Comparison of ENCODE assay signal across 1 cellular context in the genomic region with DNA sequence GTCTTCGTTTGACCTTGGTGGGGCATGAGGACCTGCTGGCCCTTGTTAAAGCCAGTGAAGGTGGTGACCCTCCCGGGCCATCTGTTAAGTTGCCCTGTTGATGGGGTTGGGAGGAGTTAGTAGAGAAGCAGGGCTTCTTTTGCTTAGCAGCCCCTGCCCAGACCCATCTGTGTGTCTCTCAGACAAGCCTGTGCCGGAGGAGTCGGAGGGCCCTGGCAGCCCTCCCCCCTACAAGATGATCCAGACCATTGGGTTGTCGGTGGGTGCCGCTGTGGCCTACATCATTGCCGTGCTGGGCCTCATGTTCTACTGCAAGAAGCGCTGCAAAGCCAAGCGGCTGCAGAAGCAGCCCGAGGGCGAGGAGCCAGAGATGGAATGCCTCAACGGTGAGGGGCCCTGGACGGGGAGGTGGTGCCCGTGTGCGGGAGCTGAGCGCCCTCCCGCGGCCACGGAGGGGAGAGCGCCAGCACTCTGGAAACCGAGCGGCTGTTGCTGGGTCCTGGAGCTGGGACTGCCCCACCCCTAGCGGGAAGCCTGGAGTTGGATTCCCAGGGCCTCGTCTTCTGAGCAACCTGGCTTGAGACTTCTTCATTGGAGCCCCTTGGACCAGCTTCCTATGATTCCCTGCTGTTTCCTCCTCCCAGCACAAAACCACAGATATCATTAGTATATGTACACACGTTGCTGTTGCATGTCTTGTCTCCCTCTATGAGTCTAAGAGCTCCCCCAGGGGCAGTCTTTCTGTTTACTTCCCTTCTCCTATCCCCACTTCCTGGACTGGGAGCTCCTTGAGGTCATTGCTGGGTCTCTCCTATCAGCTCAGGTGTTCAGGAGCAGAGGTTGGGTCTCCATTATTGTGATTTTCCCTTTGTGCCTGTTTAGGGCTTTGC.
TF ChIP-seq lines count a peak whose summit lies in the region.

No MANE protein-coding gene starts in this region.

TF ChIP-seq in HepG2, 621 proteins besides CTCF, POLR2A, EP300 and RAD21 (continued from another document and continues in another):
- TF ChIP-seq, protein P1, sequence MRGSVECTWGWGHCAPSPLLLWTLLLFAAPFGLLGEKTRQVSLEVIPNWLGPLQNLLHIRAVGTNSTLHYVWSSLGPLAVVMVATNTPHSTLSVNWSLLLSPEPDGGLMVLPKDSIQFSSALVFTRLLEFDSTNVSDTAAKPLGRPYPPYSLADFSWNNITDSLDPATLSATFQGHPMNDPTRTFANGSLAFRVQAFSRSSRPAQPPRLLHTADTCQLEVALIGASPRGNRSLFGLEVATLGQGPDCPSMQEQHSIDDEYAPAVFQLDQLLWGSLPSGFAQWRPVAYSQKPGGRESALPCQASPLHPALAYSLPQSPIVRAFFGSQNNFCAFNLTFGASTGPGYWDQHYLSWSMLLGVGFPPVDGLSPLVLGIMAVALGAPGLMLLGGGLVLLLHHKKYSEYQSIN (CRISPR knock-in tag; IDR thresholded peaks at IDR 0.05; ENCODE audit: borderline replicate concordance): no peak
- TF ChIP-seq SKI (IDR thresholded peaks at IDR 0.05; ENCODE audit: partially characterized antibody) (no peak), LCORL (IDR thresholded peaks at IDR 0.05) (no peak), LCORL (CRISPR knock-in tag; IDR thresholded peaks at IDR 0.05) (peak; percentile 94), HNF4G (IDR thresholded peaks at IDR 0.05; ENCODE audit: borderline replicate concordance, low read depth, low read length) (no peak), HNF4G (CRISPR knock-in tag; IDR thresholded peaks at IDR 0.05; ENCODE audit: borderline replicate concordance, low read depth) (no peak), ZNF792 (CRISPR knock-in tag; IDR thresholded peaks at IDR 0.05) (peak; percentile 53; the same call in 1 of the 2 replicates), ZNF317 (CRISPR knock-in tag; IDR thresholded peaks at IDR 0.05) (0 out of 2 replicates have a peak, but pooled peaks have one; percentile 44), AGO1 (IDR thresholded peaks at IDR 0.05; ENCODE audit: low read depth, low read length, poor library complexity, severe bottlenecking) (peak; percentile 65), HIVEP1 (CRISPR knock-in tag; IDR thresholded peaks at IDR 0.05) (no peak; the same call in 1 of the 2 replicates), CBX2 (IDR thresholded peaks at IDR 0.05; ENCODE audit: low read depth, low read length) (no peak), CBX2 (CRISPR knock-in tag; IDR thresholded peaks at IDR 0.05; ENCODE audit: low read depth) (no peak), RBM39 (IDR thresholded peaks at IDR 0.05; ENCODE audit: low read depth, low read length, poor library complexity, severe bottlenecking) (peak; percentile 59), HES4 (CRISPR knock-in tag; IDR thresholded peaks at IDR 0.05; ENCODE audit: borderline replicate concordance) (peak; percentile 65; the same call in 1 of the 2 replicates), ZC3H4 (CRISPR knock-in tag; IDR thresholded peaks at IDR 0.05; ENCODE audit: borderline replicate concordance) (no peak), AHR (CRISPR knock-in tag; IDR thresholded peaks at IDR 0.05) (0 out of 2 replicates have a peak, but pooled peaks have one; percentile 64), ZNF670 (CRISPR knock-in tag; IDR thresholded peaks at IDR 0.05; ENCODE audit: borderline replicate concordance) (no peak), ZFP1 (CRISPR knock-in tag; IDR thresholded peaks at IDR 0.05) (0 out of 2 replicates have a peak, but pooled peaks have one; percentile 37), ONECUT2 (CRISPR knock-in tag; IDR thresholded peaks at IDR 0.05) (no peak), ZNF766 (CRISPR knock-in tag; IDR thresholded peaks at IDR 0.05; ENCODE audit: borderline replicate concordance) (0 out of 2 replicates have a peak, but pooled peaks have one; percentile 55), EED (CRISPR knock-in tag; IDR thresholded peaks at IDR 0.05) (peak; percentile 37; the same call in 1 of the 2 replicates), DMAP1 (CRISPR knock-in tag; IDR thresholded peaks at IDR 0.05) (no peak; the same call in 1 of the 2 replicates), U2AF1 (optimal IDR thresholded peaks at IDR 0.05; ENCODE audit: low read depth, low read length) (no peak)
- TF ChIP-seq, protein P2, sequence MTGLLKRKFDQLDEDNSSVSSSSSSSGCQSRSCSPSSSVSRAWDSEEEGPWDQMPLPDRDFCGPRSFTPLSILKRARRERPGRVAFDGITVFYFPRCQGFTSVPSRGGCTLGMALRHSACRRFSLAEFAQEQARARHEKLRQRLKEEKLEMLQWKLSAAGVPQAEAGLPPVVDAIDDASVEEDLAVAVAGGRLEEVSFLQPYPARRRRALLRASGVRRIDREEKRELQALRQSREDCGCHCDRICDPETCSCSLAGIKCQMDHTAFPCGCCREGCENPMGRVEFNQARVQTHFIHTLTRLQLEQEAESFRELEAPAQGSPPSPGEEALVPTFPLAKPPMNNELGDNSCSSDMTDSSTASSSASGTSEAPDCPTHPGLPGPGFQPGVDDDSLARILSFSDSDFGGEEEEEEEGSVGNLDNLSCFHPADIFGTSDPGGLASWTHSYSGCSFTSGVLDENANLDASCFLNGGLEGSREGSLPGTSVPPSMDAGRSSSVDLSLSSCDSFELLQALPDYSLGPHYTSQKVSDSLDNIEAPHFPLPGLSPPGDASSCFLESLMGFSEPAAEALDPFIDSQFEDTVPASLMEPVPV (CRISPR knock-in tag; IDR thresholded peaks at IDR 0.05): peak; percentile 67; the same call in 1 of the 2 replicates
- TF ChIP-seq, protein P3, sequence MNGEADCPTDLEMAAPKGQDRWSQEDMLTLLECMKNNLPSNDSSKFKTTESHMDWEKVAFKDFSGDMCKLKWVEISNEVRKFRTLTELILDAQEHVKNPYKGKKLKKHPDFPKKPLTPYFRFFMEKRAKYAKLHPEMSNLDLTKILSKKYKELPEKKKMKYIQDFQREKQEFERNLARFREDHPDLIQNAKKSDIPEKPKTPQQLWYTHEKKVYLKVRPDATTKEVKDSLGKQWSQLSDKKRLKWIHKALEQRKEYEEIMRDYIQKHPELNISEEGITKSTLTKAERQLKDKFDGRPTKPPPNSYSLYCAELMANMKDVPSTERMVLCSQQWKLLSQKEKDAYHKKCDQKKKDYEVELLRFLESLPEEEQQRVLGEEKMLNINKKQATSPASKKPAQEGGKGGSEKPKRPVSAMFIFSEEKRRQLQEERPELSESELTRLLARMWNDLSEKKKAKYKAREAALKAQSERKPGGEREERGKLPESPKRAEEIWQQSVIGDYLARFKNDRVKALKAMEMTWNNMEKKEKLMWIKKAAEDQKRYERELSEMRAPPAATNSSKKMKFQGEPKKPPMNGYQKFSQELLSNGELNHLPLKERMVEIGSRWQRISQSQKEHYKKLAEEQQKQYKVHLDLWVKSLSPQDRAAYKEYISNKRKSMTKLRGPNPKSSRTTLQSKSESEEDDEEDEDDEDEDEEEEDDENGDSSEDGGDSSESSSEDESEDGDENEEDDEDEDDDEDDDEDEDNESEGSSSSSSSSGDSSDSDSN (CRISPR knock-in tag; IDR thresholded peaks at IDR 0.05): peak; percentile 58
- TF ChIP-seq, protein P4, sequence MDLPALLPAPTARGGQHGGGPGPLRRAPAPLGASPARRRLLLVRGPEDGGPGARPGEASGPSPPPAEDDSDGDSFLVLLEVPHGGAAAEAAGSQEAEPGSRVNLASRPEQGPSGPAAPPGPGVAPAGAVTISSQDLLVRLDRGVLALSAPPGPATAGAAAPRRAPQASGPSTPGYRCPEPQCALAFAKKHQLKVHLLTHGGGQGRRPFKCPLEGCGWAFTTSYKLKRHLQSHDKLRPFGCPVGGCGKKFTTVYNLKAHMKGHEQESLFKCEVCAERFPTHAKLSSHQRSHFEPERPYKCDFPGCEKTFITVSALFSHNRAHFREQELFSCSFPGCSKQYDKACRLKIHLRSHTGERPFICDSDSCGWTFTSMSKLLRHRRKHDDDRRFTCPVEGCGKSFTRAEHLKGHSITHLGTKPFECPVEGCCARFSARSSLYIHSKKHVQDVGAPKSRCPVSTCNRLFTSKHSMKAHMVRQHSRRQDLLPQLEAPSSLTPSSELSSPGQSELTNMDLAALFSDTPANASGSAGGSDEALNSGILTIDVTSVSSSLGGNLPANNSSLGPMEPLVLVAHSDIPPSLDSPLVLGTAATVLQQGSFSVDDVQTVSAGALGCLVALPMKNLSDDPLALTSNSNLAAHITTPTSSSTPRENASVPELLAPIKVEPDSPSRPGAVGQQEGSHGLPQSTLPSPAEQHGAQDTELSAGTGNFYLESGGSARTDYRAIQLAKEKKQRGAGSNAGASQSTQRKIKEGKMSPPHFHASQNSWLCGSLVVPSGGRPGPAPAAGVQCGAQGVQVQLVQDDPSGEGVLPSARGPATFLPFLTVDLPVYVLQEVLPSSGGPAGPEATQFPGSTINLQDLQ (CRISPR knock-in tag; IDR thresholded peaks at IDR 0.05): no peak
- TF ChIP-seq, protein P5, sequence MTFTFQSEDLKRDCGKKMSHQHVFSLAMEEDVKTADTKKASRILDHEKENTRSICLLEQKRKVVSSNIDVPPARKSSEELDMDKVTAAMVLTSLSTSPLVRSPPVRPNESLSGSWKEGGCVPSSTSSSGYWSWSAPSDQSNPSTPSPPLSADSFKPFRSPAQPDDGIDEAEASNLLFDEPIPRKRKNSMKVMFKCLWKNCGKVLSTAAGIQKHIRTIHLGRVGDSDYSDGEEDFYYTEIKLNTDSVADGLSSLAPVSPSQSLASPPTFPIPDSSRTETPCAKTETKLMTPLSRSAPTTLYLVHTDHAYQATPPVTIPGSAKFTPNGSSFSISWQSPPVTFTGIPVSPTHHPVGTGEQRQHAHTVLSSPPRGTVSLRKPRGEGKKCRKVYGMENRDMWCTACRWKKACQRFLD (CRISPR knock-in tag; IDR thresholded peaks at IDR 0.05; ENCODE audit: borderline replicate concordance): 0 out of 2 replicates have a peak, but pooled peaks have one; percentile 62
- TF ChIP-seq, protein P6, sequence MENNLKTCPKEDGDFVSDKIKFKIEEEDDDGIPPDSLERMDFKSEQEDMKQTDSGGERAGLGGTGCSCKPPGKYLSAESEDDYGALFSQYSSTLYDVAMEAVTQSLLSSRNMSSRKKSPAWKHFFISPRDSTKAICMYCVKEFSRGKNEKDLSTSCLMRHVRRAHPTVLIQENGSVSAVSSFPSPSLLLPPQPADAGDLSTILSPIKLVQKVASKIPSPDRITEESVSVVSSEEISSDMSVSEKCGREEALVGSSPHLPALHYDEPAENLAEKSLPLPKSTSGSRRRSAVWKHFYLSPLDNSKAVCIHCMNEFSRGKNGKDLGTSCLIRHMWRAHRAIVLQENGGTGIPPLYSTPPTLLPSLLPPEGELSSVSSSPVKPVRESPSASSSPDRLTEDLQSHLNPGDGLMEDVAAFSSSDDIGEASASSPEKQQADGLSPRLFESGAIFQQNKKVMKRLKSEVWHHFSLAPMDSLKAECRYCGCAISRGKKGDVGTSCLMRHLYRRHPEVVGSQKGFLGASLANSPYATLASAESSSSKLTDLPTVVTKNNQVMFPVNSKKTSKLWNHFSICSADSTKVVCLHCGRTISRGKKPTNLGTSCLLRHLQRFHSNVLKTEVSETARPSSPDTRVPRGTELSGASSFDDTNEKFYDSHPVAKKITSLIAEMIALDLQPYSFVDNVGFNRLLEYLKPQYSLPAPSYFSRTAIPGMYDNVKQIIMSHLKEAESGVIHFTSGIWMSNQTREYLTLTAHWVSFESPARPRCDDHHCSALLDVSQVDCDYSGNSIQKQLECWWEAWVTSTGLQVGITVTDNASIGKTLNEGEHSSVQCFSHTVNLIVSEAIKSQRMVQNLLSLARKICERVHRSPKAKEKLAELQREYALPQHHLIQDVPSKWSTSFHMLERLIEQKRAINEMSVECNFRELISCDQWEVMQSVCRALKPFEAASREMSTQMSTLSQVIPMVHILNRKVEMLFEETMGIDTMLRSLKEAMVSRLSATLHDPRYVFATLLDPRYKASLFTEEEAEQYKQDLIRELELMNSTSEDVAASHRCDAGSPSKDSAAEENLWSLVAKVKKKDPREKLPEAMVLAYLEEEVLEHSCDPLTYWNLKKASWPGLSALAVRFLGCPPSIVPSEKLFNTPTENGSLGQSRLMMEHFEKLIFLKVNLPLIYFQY (CRISPR knock-in tag; IDR thresholded peaks at IDR 0.05; ENCODE audit: borderline replicate concordance): peak; percentile 87; the same call in 1 of the 2 replicates
- TF ChIP-seq, protein P7, sequence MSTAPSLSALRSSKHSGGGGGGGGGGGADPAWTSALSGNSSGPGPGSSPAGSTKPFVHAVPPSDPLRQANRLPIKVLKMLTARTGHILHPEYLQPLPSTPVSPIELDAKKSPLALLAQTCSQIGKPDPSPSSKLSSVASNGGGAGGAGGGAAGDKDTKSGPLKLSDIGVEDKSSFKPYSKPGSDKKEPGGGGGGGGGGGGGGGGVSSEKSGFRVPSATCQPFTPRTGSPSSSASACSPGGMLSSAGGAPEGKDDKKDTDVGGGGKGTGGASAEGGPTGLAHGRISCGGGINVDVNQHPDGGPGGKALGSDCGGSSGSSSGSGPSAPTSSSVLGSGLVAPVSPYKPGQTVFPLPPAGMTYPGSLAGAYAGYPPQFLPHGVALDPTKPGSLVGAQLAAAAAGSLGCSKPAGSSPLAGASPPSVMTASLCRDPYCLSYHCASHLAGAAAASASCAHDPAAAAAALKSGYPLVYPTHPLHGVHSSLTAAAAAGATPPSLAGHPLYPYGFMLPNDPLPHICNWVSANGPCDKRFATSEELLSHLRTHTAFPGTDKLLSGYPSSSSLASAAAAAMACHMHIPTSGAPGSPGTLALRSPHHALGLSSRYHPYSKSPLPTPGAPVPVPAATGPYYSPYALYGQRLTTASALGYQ (CRISPR knock-in tag; IDR thresholded peaks at IDR 0.05): no peak
